8 cellular contexts compared by ENCODE assay signal in genomic region chr20:63657937-63658748, GRCh38. TPM values are rescaled to one million over a fixed set of nuclear protein-coding genes. Genes with fewer than 3 reads are reported as not detected.
A peak's percentile ranks its signal among the peaks of the same experiment; 100 is the strongest.
DNase-seq lines count a peak whose midpoint lies in the region; ATAC-seq and TF ChIP-seq lines count a peak whose summit lies in the region.

Gene RTEL1 (plus strand): TSS chr20:63658312. CDS start chr20:63659403, 1,091 bp downstream.

- peak; percentile 93 to 96 for ATAC-seq in natural killer cell treated with Interleukin-12 subunit alpha and Interleukin-12 subunit beta and Interleukin-15 and Interleukin-18, amount 100 ng/mL, for 72 hours
- ATAC-seq in stimulated activated naive CD8-positive, alpha-beta T cell treated with anti-CD3 and anti-CD28 coated beads, Interleukin-15, Interleukin-2, amounts not matched to agents 100 U/mL and 50 U/mL, for 24 hours = peak; percentile 83

- no peaks in the 10 kb centered on the region for H3K36me3 Mint-ChIP-seq in natural killer cell treated with Interleukin-12 subunit alpha and Interleukin-12 subunit beta and Interleukin-15 and Interleukin-18, amount 100 ng/mL, for 72 hours

- peak; percentile 92 for DNase-seq in EL
- DNase-seq in H4 (ENCODE audit: low spot score) = peak; percentile 69
- peak; percentile 89 for DNase-seq in LoVo (ENCODE audit: low spot score)
- DNase-seq in activated T-helper 9 cell treated with anti-CD3 and anti-CD28 coated beads, Interleukin-2, amount 50 U/mL, for 16 hours (ENCODE audit: low read depth) = peak; percentile 81
- peak; percentile 95 for DNase-seq in fibroblast of pulmonary artery (ENCODE audit: low read depth)
- peak; percentile 94 for DNase-seq in natural killer cell treated with Interleukin-12 subunit alpha and Interleukin-12 subunit beta and Interleukin-15 and Interleukin-18, amount 100 ng/mL, for 72 hours (ENCODE audit: low spot score)
- DNase-seq in stimulated activated naive CD8-positive, alpha-beta T cell treated with anti-CD3 and anti-CD28 coated beads, Interleukin-15, Interleukin-2, amounts not matched to agents 100 U/mL and 50 U/mL, for 24 hours = peak; percentile 93

- H3K9me3 Mint-ChIP-seq in natural killer cell treated with Interleukin-12 subunit alpha and Interleukin-12 subunit beta and Interleukin-15 and Interleukin-18, amount 100 ng/mL, for 72 hours = no peaks in the 10 kb centered on the region

- peak; percentile 74 for TF ChIP-seq POLR2A in Raji (IDR thresholded peaks at IDR 0.05; ENCODE audit: insufficient read depth, low read depth, low read length)

- TF ChIP-seq CTCF in fibroblast of pulmonary artery (IDR thresholded peaks at IDR 0.05; ENCODE audit: low read length, missing control alignments) = no peak

- peak within 1 kb of the TSS; percentile 96 for H3K4me3 Mint-ChIP-seq in natural killer cell treated with Interleukin-12 subunit alpha and Interleukin-12 subunit beta and Interleukin-15 and Interleukin-18, amount 100 ng/mL, for 72 hours

- peaks cover 23 to 24% of the 10 kb centered on the region in 2 donors for H3K4me1 Mint-ChIP-seq in natural killer cell treated with Interleukin-12 subunit alpha and Interleukin-12 subunit beta and Interleukin-15 and Interleukin-18, amount 100 ng/mL, for 72 hours (ENCODE audit: low read depth in 2 of 2)

- H3K4me3 ChIP-seq in fibroblast of pulmonary artery (replicated peaks; ENCODE audit: low read depth, low read length) = peak within 1 kb of the TSS; percentile 88

- peak within 1 kb of the TSS; percentile 94 to 97 for H3K27ac Mint-ChIP-seq in natural killer cell treated with Interleukin-12 subunit alpha and Interleukin-12 subunit beta and Interleukin-15 and Interleukin-18, amount 100 ng/mL, for 72 hours

- H3K27me3 Mint-ChIP-seq in natural killer cell treated with Interleukin-12 subunit alpha and Interleukin-12 subunit beta and Interleukin-15 and Interleukin-18, amount 100 ng/mL, for 72 hours = peaks cover 0 to 2% of the 10 kb centered on the region in 2 donors

RNA-seq across cellular contexts. Expression of gene RTEL1, which starts in this region (rescaled TPM):
- 8.6 and 11.6 TPM in 2 replicates for total RNA-seq in H4 (2014; rRNA removed; shearing (Covaris generic))
- 10 to 100 TPM; 32.3 to 76.9 TPM for total RNA-seq in natural killer cell treated with Interleukin-12 subunit alpha and Interleukin-12 subunit beta and Interleukin-15 and Interleukin-18, amount 100 ng/mL, for 72 hours

Comparison
In these comparisons a context has a peak if more than half of its experiments do, and no peak if none do; other contexts are left out.
1. Peak in every context shown above with its lines: DNase-seq, ATAC-seq and H3K4me3 ChIP-seq.